Comparison of ENCODE assay signal across 15 cellular contexts in the genomic region with DNA sequence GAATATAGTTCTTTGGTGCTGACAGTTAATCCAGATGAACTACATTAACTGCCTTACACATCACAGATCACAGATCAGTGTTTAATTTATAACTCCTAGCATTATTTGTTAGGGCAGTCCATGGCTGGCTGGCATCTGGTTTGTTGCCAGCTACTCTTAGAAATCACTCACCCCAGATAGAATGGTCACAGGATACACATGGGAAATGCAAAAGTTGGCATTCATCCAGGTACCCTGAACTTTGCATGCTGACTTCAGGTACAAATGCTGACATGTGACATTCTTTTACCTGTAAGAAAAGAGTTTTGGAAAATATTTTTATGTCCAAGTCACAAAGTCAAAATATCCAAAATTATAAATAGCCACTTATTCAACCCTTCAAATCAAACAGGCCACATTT. TPM values are rescaled to one million over a fixed set of nuclear protein-coding genes. Genes with fewer than 3 reads are reported as not detected.
A peak's percentile ranks its signal among the peaks of the same experiment; 100 is the strongest.
DNase-seq lines count a peak whose midpoint lies in the region; ATAC-seq and TF ChIP-seq lines count a peak whose summit lies in the region.
"Had no signal": no experiment of that assay in that cellular context is flagged by ENCODE, and none has a peak within 500 bp of the region (broad histone marks: within the 10 kb centered on the region; RNA-seq: fewer than 3 reads in every experiment).

No MANE protein-coding gene starts in this region.

- H3K9me3 ChIP-seq in esophagus squamous epithelium (no peaks in the 10 kb centered on the region), tibial artery (no peaks in the 10 kb centered on the region), left lung (no peaks in the 10 kb centered on the region)
- H3K9me3 ChIP-seq: colonic mucosa had no signal

- H3K36me3 ChIP-seq in esophagus squamous epithelium (peaks cover 0 to 32% (median 0%) of the 10 kb centered on the region in 3 donors), tibial artery (peaks cover 0 to 10% (median 8%) of the 10 kb centered on the region in 3 donors), left lung (peaks cover 0 to 17% of the 10 kb centered on the region in 2 donors)
- H3K36me3 ChIP-seq: colonic mucosa had no signal

- no peak for TF ChIP-seq CTCF in esophagus squamous epithelium (IDR thresholded peaks at IDR 0.05)
- TF ChIP-seq CTCF in tibial artery (IDR thresholded peaks at IDR 0.05) = no peak
- no peak for TF ChIP-seq CTCF in left lung (IDR thresholded peaks at IDR 0.05)

- ATAC-seq in SK-N-SH treated with all-trans-retinoic acid at 6 μM for 48 hours = peak; percentile 24; the same call in 1 of the 3 replicates
- no peak for ATAC-seq in left lung
- ATAC-seq: natural killer cell treated with Interleukin-12 subunit alpha and Interleukin-12 subunit beta and Interleukin-15 and Interleukin-18, amount 100 ng/mL, for 72 hours had no signal

- H3K4me1 ChIP-seq in esophagus squamous epithelium (peaks cover 0 to under 1% (median 0%) of the 10 kb centered on the region in 3 donors), tibial artery (peaks cover 0 to 18% (median 3%) of the 10 kb centered on the region in 4 donors), left lung (peaks cover 0 to 5% of the 10 kb centered on the region in 2 donors)
- H3K4me1 ChIP-seq: colonic mucosa had no signal

- no peaks in the 10 kb centered on the region for H3K27me3 ChIP-seq in esophagus squamous epithelium
- H3K27me3 ChIP-seq in tibial artery = no peaks in the 10 kb centered on the region
- H3K27me3 ChIP-seq in left lung = no peaks in the 10 kb centered on the region
- H3K27me3 ChIP-seq: colonic mucosa had no signal

- TF ChIP-seq POLR2A in esophagus squamous epithelium (IDR thresholded peaks at IDR 0.05) = no peak

- intact Hi-C loops in esophagus squamous epithelium (cut with DNase I) (no loop called here), tibial artery (cut with DNase I; ENCODE audit: low total_unique reads) (no loop called here), left lung (cut with DNase I) (no loop called here)

- H3K4me3 ChIP-seq in esophagus squamous epithelium (no peak overlapping the region), tibial artery (no peak overlapping the region), left lung (no peak overlapping the region)
- H3K4me3 ChIP-seq: colonic mucosa, lung, PC-9 had no signal

- DNase-seq in DMS53 (lab: John Stamatoyannopoulos, UW) (peak; percentile 37), NCI-H1105 (lab: John Stamatoyannopoulos, UW) (peak; percentile 74), mucosa of gallbladder (ENCODE audit: low spot score) (peak; percentile 33), esophagus squamous epithelium (lab: John Stamatoyannopoulos, UW) (no peak), GF-D8 (lab: John Stamatoyannopoulos, UW) (no peak), tibial artery (no peak), left lung (no peak)
- DNase-seq: activated gamma-delta T cell; colonic mucosa; NCI-H446 treated with DMSO at 0.1 percent for 48 hours; PC-9; stimulated activated CD4-positive, alpha-beta T cell treated with anti-CD3 and anti-CD28 coated beads, Interleukin-1b, Interleukin-23, amount 100 ng/mL, for 48 hours had no signal

- H3K27ac ChIP-seq in esophagus squamous epithelium (no peak overlapping the region), tibial artery (no peak overlapping the region), left lung (no peak overlapping the region)
- H3K27ac ChIP-seq: colonic mucosa, PC-9 had no signal

TF ChIP-seq in SK-N-SH treated with all-trans-retinoic acid at 6 μM for 48 hours, 23 proteins besides CTCF, POLR2A, EP300 and RAD21:
- no peak for TF ChIP-seq ESRRG (CRISPR knock-in tag; IDR thresholded peaks at IDR 0.05)
- no peak for TF ChIP-seq ZFP30 (CRISPR knock-in tag; IDR thresholded peaks at IDR 0.05)
- TF ChIP-seq, protein P1, sequence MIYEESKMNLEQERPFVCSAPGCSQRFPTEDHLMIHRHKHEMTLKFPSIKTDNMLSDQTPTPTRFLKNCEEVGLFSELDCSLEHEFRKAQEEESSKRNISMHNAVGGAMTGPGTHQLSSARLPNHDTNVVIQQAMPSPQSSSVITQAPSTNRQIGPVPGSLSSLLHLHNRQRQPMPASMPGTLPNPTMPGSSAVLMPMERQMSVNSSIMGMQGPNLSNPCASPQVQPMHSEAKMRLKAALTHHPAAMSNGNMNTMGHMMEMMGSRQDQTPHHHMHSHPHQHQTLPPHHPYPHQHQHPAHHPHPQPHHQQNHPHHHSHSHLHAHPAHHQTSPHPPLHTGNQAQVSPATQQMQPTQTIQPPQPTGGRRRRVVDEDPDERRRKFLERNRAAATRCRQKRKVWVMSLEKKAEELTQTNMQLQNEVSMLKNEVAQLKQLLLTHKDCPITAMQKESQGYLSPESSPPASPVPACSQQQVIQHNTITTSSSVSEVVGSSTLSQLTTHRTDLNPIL (CRISPR knock-in tag; IDR thresholded peaks at IDR 0.05; ENCODE audit: low read depth) = no peak
- TF ChIP-seq ZNF70 (CRISPR knock-in tag; IDR thresholded peaks at IDR 0.05) = no peak
- TF ChIP-seq ZFP3 (CRISPR knock-in tag; IDR thresholded peaks at IDR 0.05) = no peak
- no peak for TF ChIP-seq ARNTL (CRISPR knock-in tag; IDR thresholded peaks at IDR 0.05; ENCODE audit: borderline replicate concordance, low read depth)
- TF ChIP-seq RARB (CRISPR knock-in tag; IDR thresholded peaks at IDR 0.05) = no peak
- TF ChIP-seq SNAI2 (CRISPR knock-in tag; IDR thresholded peaks at IDR 0.05) = no peak
- TF ChIP-seq ZC3H10 (CRISPR knock-in tag; IDR thresholded peaks at IDR 0.05) = no peak
- TF ChIP-seq ZNF8 (CRISPR knock-in tag; IDR thresholded peaks at IDR 0.05) = no peak
- TF ChIP-seq ISL1 (CRISPR knock-in tag; IDR thresholded peaks at IDR 0.05) = no peak
- TF ChIP-seq OSR1 (CRISPR knock-in tag; IDR thresholded peaks at IDR 0.05) = no peak
- TF ChIP-seq TOX (CRISPR knock-in tag; IDR thresholded peaks at IDR 0.05; ENCODE audit: borderline replicate concordance) = no peak
- TF ChIP-seq BACH2 (CRISPR knock-in tag; IDR thresholded peaks at IDR 0.05; ENCODE audit: borderline replicate concordance) = no peak
- TF ChIP-seq PPARA (CRISPR knock-in tag; IDR thresholded peaks at IDR 0.05; ENCODE audit: borderline replicate concordance) = no peak
- no peak for TF ChIP-seq GLIS3 (CRISPR knock-in tag; IDR thresholded peaks at IDR 0.05)
- TF ChIP-seq CSDC2 (CRISPR knock-in tag; IDR thresholded peaks at IDR 0.05) = no peak
- no peak for TF ChIP-seq CSRNP3 (CRISPR knock-in tag; IDR thresholded peaks at IDR 0.05)
- TF ChIP-seq, protein P2, sequence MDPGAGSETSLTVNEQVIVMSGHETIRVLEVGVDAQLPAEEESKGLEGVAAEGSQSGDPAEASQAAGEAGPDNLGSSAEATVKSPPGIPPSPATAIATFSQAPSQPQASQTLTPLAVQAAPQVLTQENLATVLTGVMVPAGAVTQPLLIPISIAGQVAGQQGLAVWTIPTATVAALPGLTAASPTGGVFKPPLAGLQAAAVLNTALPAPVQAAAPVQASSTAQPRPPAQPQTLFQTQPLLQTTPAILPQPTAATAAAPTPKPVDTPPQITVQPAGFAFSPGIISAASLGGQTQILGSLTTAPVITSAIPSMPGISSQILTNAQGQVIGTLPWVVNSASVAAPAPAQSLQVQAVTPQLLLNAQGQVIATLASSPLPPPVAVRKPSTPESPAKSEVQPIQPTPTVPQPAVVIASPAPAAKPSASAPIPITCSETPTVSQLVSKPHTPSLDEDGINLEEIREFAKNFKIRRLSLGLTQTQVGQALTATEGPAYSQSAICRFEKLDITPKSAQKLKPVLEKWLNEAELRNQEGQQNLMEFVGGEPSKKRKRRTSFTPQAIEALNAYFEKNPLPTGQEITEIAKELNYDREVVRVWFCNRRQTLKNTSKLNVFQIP (CRISPR knock-in tag; IDR thresholded peaks at IDR 0.05; ENCODE audit: borderline replicate concordance, low read depth) = no peak
- TF ChIP-seq TCF4 (CRISPR knock-in tag; IDR thresholded peaks at IDR 0.05; ENCODE audit: borderline replicate concordance) = no peak
TF ChIP-seq in SK-N-SH treated with all-trans-retinoic acid at 6 μM for 48 hours: peak in this region for 0.

RNA-seq across cellular contexts. Expression of gene FBXL4, which starts 20.2 kb away (rescaled TPM):
- total RNA-seq in mucosa of gallbladder (25.2 TPM), esophagus squamous epithelium (10 to 100 TPM in 2 of 4 donors, 1 to 10 TPM in 2; 4.9 to 15.1 (median 10.0) TPM), left lung (10 to 100 TPM; 20.5 to 20.7 TPM)

Comparison
In these comparisons a context has a peak if more than half of its experiments do, and no peak if none do; other contexts are left out.
1. DNase-seq: peak in DMS53 (single experiment), NCI-H1105 (single experiment) and mucosa of gallbladder (single experiment); none in esophagus squamous epithelium (single experiment), GF-D8 (single experiment), tibial artery (0 of 2) and left lung (0 of 2).